In the genomic region with DNA sequence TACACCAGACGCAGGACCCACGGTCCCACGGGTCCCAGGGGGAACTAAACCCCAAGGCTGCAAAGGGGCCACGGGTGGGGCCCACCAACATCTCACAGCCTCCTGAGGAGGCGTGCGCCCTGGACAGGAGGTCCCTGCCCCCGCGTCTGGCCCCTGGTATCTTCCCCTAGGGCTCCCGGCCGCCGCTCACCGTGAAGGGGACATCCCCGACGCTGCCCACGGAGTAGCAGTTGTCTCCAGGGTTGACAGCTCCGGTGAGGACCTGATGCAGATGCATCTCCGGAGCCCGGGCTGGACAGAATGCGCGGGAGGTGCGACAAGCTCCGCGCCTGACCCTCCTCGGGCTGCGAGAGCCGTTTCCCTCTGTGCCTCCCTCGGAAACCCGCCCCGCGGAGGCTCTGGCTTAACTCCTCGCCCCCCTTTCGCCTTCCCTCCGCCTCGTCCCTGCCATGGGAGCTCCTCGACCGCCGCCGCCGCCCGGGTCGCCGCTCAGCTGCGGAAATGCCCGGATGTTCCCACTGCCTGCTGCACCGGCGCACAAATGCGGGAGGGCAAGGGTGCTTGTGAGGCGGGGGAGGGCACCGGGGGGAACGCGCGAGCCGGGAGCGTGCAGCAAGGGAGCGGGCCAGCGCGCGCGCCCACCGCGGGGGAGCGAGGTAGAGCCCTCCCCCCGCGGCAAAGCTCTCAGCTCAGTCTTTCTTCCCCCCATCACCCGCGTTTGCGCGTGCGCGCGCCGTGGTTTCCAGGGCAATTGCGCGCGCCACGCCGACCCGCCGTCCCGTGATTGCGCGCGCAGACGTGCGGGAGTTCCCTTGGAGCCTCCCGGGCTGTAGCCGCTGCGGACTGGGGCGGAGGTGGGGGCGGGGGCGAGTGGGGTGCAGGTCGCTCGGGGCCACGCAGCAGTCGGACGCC, we compare ENCODE assay signal across 8 cellular contexts. TPM values are rescaled to one million over a fixed set of nuclear protein-coding genes. Genes with fewer than 3 reads are reported as not detected.
DNase-seq lines count a peak whose midpoint lies in the region; ATAC-seq and TF ChIP-seq lines count a peak whose summit lies in the region.

A gene with protein sequence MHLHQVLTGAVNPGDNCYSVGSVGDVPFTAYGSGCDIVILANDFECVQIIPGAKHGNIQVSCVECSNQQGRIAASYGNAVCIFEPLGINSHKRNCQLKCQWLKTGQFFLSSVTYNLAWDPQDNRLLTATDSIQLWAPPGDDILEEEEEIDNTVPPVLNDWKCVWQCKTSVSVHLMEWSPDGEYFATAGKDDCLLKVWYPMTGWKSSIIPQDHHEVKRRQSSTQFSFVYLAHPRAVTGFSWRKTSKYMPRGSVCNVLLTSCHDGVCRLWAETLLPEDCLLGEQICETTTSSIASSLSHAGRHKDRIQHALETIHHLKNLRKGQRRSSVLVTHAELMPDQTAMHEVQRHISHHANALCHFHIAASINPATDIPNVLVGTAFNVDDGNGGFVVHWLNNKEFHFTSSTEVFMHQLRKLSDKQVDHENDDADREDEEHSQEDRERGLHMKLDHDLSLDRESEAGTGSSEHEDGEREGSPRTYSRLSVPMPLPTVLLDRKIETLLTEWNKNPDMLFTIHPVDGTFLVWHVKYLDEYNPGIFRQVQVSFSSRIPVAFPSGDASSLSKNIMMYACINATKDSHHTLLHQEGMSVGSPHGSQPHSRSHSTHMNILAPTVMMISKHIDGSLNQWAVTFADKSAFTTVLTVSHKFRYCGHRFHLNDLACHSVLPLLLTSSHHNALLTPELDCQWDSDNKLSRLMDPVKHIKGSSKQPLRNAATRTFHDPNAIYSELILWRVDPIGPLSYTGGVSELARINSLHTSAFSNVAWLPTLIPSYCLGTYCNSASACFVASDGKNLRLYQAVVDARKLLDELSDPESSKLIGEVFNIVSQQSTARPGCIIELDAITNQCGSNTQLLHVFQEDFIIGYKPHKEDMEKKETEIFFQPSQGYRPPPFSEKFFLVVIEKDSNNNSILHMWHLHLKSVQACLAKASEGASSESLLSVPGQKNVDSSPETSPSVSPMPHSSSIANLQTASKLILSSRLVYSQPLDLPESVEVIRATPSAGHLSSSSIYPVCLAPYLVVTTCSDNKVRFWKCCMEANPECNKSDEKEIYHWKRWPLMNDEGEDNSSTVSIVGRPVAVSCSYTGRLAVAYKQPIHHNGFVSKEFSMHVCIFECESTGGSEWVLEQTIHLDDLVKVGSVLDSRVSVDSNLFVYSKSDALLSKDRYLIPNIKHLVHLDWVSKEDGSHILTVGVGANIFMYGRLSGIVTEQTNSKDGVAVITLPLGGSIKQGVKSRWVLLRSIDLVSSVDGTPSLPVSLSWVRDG (N-terminal part only) (minus strand): TSS at position 503 of the 912 bp plus-strand sequence. CDS start 226 bp downstream, at position 277.

- H3K4me1 Mint-ChIP-seq in neural crest cell, result peaks cover 37% of the 10 kb centered on the region

- H3K27me3 ChIP-seq in Karpas-422 (ENCODE audit: low read length), result no peaks in the 10 kb centered on the region; the same call in 1 of the 2 replicates
- H3K27me3 ChIP-seq in RWPE2 (ENCODE audit: insufficient read depth, poor library complexity, severe bottlenecking), result no peaks in the 10 kb centered on the region
- no peaks in the 10 kb centered on the region for H3K27me3 ChIP-seq in foreskin keratinocyte
- H3K27me3 ChIP-seq in stomach smooth muscle (ENCODE audit: control insufficient read depth in 1 of 2, insufficient read depth in 2 of 2, low read length in 2 of 2), result no peaks in the 10 kb centered on the region

- H3K27me3 Mint-ChIP-seq in neural crest cell (ENCODE audit: low read depth), result peaks cover 14% of the 10 kb centered on the region

- H3K36me3 ChIP-seq in Karpas-422 (ENCODE audit: insufficient read depth, low read length), result no peaks in the 10 kb centered on the region
- no peaks in the 10 kb centered on the region for H3K36me3 ChIP-seq in RWPE2 (ENCODE audit: low read depth)
- H3K36me3 ChIP-seq in stomach smooth muscle (ENCODE audit: control insufficient read depth in 2 of 2, insufficient read depth in 2 of 2, low read length in 2 of 2), result no peaks in the 10 kb centered on the region

- peak within 1 kb of the TSS; percentile 99 for H2AFZ ChIP-seq in Karpas-422 (ENCODE audit: low read length)

- H3K4me2 ChIP-seq in Karpas-422 (ENCODE audit: low read depth, low read length, poor library complexity, severe bottlenecking), result peak within 1 kb of the TSS; percentile 93

- no peak for TF ChIP-seq CTCF in RWPE2 (IDR thresholded peaks at IDR 0.05; ENCODE audit: poor library complexity, severe bottlenecking)
- no peak for TF ChIP-seq CTCF in foreskin keratinocyte (conservative IDR thresholded peaks at IDR 0.05)
- TF ChIP-seq CTCF in neural crest cell (conservative IDR thresholded peaks at IDR 0.05), result no peak

- no peaks in the 10 kb centered on the region for H3K9me3 Mint-ChIP-seq in neural crest cell

- no peaks in the 10 kb centered on the region for H4K20me1 ChIP-seq in Karpas-422 (ENCODE audit: insufficient read depth, low read depth, low read length)

- H3K9ac ChIP-seq in Karpas-422 (ENCODE audit: low read length), result peak within 1 kb of the TSS; percentile 77
- peak within 1 kb of the TSS; percentile 62 to 75 for H3K9ac ChIP-seq in stomach smooth muscle (ENCODE audit: low read length in 2 of 2)

- H3K27ac ChIP-seq in Karpas-422 (ENCODE audit: low read length) (no peak within 1 kb of the TSS), RWPE2 (ENCODE audit: poor library complexity, severe bottlenecking) (peak within 1 kb of the TSS; percentile 51), foreskin keratinocyte (peak within 1 kb of the TSS; percentile 33), stomach smooth muscle (ENCODE audit: low read length) (peak within 1 kb of the TSS; percentile 47)

- ATAC-seq in GM21576 (IDR thresholded peaks at IDR 0.05; ENCODE audit: unreplicated experiment), result peak; percentile 35
- ATAC-seq in RWPE2 (ENCODE audit: low read depth), result peak; percentile 67
- ATAC-seq in foreskin keratinocyte, result peak; percentile 76

- H3K4me3 Mint-ChIP-seq in neural crest cell, result peak within 1 kb of the TSS; percentile 96

- H3K27ac Mint-ChIP-seq in neural crest cell (ENCODE audit: unreplicated experiment), result peak within 1 kb of the TSS; percentile 97

- H3K4me1 ChIP-seq in Karpas-422 (ENCODE audit: low read length) (peaks cover 32% of the 10 kb centered on the region), RWPE2 (ENCODE audit: insufficient read depth, poor library complexity, severe bottlenecking) (peaks cover 16% of the 10 kb centered on the region), foreskin keratinocyte (peaks cover 16% of the 10 kb centered on the region), stomach smooth muscle (ENCODE audit: control insufficient read depth, insufficient read depth, low read length) (no peaks in the 10 kb centered on the region)

- DNase-seq in DMS 273 (lab: John Stamatoyannopoulos, UW; ENCODE audit: unreplicated experiment), result peak; percentile 97
- peak; percentile 90 for DNase-seq in Karpas-422
- peak; percentile 92 for DNase-seq in RWPE2 (ENCODE audit: low spot score)
- peak; percentile 69 for DNase-seq in activated naive CD4-positive, alpha-beta T cell treated with Interleukin-2 at 50 U/mL for 16 hours
- peak; percentile 53 to 74 for DNase-seq in foreskin keratinocyte
- peak; percentile 95 for DNase-seq in neural crest cell (ENCODE audit: low read depth, low spot score)

- no peaks in the 10 kb centered on the region for H3K79me2 ChIP-seq in Karpas-422 (ENCODE audit: low read length)

- peak within 1 kb of the TSS; percentile 86 for H3K4me3 ChIP-seq in Karpas-422 (ENCODE audit: low read length)
- peak within 1 kb of the TSS; percentile 75 for H3K4me3 ChIP-seq in RWPE2 (ENCODE audit: severe bottlenecking)
- peak within 1 kb of the TSS; percentile 81 to 90 for H3K4me3 ChIP-seq in stomach smooth muscle (ENCODE audit: low read length in 2 of 2)

- no peaks in the 10 kb centered on the region for H3K9me2 ChIP-seq in Karpas-422 (replicated peaks; ENCODE audit: insufficient read depth, low read length)

- no peaks in the 10 kb centered on the region for H3K9me3 ChIP-seq in Karpas-422 (ENCODE audit: low read length)
- H3K9me3 ChIP-seq in RWPE2 (ENCODE audit: severe bottlenecking), result no peaks in the 10 kb centered on the region
- H3K9me3 ChIP-seq in stomach smooth muscle (ENCODE audit: control insufficient read depth in 2 of 2, low read length in 2 of 2), result no peaks in the 10 kb centered on the region

- no peaks in the 10 kb centered on the region for H3K36me3 Mint-ChIP-seq in neural crest cell (ENCODE audit: low read depth)

RNA-seq across cellular contexts. Expression of the gene that starts here (rescaled TPM):
- total RNA-seq in Karpas-422 (2014; rRNA removed; shearing (Covaris generic); ENCODE audit: low replicate concordance), result 3.2 and 17.8 TPM in 2 replicates
- 14.1 and 15.0 TPM in 2 replicates for total RNA-seq in foreskin keratinocyte
- 5.2 and 5.8 TPM in 2 replicates for polyA plus RNA-seq in foreskin keratinocyte
- total RNA-seq in neural crest cell, result 50.9 and 56.4 TPM in 2 replicates
